17 cellular contexts compared by ENCODE assay signal in the genomic region with DNA sequence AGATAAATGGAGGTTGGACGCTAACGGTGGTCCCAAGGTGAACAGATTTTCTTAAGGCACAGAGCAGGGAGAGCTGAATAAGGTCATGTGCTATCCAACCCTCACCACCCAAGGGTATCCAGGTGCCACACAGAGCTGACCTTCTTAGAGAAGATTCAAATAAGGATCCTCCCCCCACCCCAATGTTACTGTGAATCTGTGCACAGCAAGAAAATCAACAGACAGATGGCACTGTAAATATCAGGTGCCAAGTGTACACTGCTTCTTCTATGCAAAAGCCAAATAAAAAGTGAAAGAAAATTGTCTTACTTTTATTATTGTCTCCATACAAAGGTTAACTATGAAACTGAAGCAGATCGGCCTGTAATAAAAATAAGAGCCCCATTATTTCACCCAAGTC.
"Had no signal": no experiment of that assay in that cellular context is flagged by ENCODE, and none has a peak within 500 bp of the region (broad histone marks: within the 10 kb centered on the region; RNA-seq: fewer than 3 reads in every experiment).

No MANE protein-coding gene starts in this region.

- DNase-seq: IMR-90, Karpas-422, KG1, MG63, NCI-H1092 treated with DMSO at 0.1 percent for 48 hours, NCI-H1436, NCI-H187, NCI-H2029, NCI-H2081 treated with DMSO at 0.1 percent for 48 hours, NCI-H226, NCI-H524, NCI-H526 treated with DMSO at 0.1 percent for 48 hours, NCI-H774, Right ventricle myocardium superior, RPMI8226, SIG-M5 had no signal

- ATAC-seq: HepG2 had no signal
